In genomic region chr2:27175330-27175729, GRCh38 we compare ENCODE assay signal across 21 cellular contexts. TPM values are rescaled to one million over a fixed set of nuclear protein-coding genes. Genes with fewer than 3 reads are reported as not detected.
"Had no signal": no experiment of that assay in that cellular context is flagged by ENCODE, and none has a peak within 500 bp of the region (broad histone marks: within the 10 kb centered on the region; RNA-seq: fewer than 3 reads in every experiment).

No MANE protein-coding gene starts in this region.

- H3K9me3 ChIP-seq: breast epithelium, esophagus muscularis mucosa, mucosa of descending colon, pancreas, sigmoid colon had no signal

- H3K27ac ChIP-seq: esophagus muscularis mucosa, pancreas, sigmoid colon had no signal

- H3K27me3 ChIP-seq: breast epithelium, pancreas had no signal

- H3K4me1 ChIP-seq: pancreas, sigmoid colon had no signal

- H3K4me3 ChIP-seq: breast epithelium, esophagus muscularis mucosa, mucosa of descending colon, pancreas, sigmoid colon had no signal

- ATAC-seq: activated T-cell treated with anti-CD3 and anti-CD28 coated beads, Interleukin-2, amount 50 U/mL, for 72 hours; mucosa of descending colon; pancreas had no signal

- H3K36me3 ChIP-seq: breast epithelium, esophagus muscularis mucosa, pancreas, sigmoid colon had no signal

- DNase-seq: activated CD4-positive, alpha-beta T cell treated with anti-CD3 and anti-CD28 coated beads, Interleukin-2, amount 50 U/mL, for 4 hours; activated effector memory CD4-positive, alpha-beta T cell treated with anti-CD3 and anti-CD28 coated beads, Interleukin-2, amount 50 U/mL, for 16 hours; activated naive CD4-positive, alpha-beta T cell treated with anti-CD3 and anti-CD28 coated beads, Interleukin-2, amount 50 U/mL, for 16 hours; activated T-cell treated with anti-CD3 and anti-CD28 coated beads, Interleukin-2, amount 50 U/mL, for 72 hours; effector CD8-positive, alpha-beta T cell; mucosa of descending colon; naive B cell; pancreas; sigmoid colon; stimulated activated naive CD4-positive, alpha-beta T cell; SW 1271; T-helper 2 cell; trophoblast cell had no signal

RNA-seq across cellular contexts. Expression of gene TCF23, which starts 26.5 kb away (rescaled TPM):
- total RNA-seq: activated CD8-positive, alpha-beta memory T cell treated with anti-CD3 and anti-CD28 coated beads for 36 hours; activated T-cell treated with anti-CD3 and anti-CD28 coated beads, Interleukin-2, amount 50 U/mL, for 72 hours; astrocyte; breast epithelium; esophagus muscularis mucosa; frontal cortex; pulmonary artery endothelial cell; sigmoid colon had no signal
- polyA plus RNA-seq: keratinocyte, pancreas had no signal

RNA-seq across cellular contexts. Expression of gene PRR30, which starts 36.1 kb away (rescaled TPM):
- total RNA-seq: activated CD8-positive, alpha-beta memory T cell treated with anti-CD3 and anti-CD28 coated beads for 36 hours; activated T-cell treated with anti-CD3 and anti-CD28 coated beads, Interleukin-2, amount 50 U/mL, for 72 hours; astrocyte; breast epithelium; esophagus muscularis mucosa; frontal cortex; mucosa of descending colon; pancreas; pulmonary artery endothelial cell; sigmoid colon had no signal
- polyA plus RNA-seq: adipose tissue, keratinocyte, pancreas, sigmoid colon had no signal
